Comparison of ENCODE assay signal across 12 cellular contexts in the genomic region with DNA sequence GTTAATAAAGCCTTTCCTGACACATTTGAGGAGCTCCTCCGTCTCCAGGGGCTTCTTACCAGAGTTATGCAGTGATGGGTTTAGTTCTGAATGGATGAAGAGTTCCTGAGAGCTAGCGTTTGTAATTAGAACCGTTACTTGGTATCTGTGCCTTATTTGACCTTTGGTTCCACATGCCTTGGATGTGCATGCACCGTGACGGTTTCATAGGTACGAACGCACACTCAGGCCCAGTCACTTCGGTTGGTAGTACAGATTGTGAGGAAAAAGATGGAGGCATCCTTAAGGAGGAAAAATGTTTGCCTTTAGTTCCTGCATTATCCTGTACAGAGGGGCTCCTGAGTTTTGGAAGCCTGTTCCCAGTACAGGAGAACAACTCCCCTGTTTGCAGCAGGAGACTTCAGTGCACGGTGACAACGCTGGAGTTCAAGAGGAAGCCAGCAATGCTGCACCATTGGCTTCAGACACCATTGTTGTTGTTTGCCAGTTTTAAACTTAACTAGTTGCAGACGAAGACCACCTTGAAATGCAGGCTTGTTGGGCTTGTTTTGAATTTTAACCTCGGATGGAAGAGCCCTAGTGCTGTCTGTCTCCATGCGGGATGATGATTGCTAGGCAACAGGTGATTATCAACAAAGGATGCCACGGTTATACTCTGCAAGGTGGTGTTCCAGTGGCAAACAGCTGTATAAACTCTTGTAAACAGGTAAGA. TPM values are rescaled to one million over a fixed set of nuclear protein-coding genes. Genes with fewer than 3 reads are reported as not detected.
DNase-seq lines count a peak whose midpoint lies in the region; ATAC-seq, FAIRE-seq and TF ChIP-seq lines count a peak whose summit lies in the region.
"Had no signal": no experiment of that assay in that cellular context is flagged by ENCODE, and none has a peak within 500 bp of the region (broad histone marks: within the 10 kb centered on the region; RNA-seq: fewer than 3 reads in every experiment).

No MANE protein-coding gene starts in this region.

- intact Hi-C loops in OCI-LY7 (cut with micrococcal nuclease; ENCODE audit: unreplicated experiment), result no loop called here

- TF ChIP-seq CTCF in A549 (IDR thresholded peaks at IDR 0.05), result no peak
- TF ChIP-seq CTCF in OCI-LY7 (conservative IDR thresholded peaks at IDR 0.05; ENCODE audit: low read length), result no peak

- no peak for TF ChIP-seq RAD21 in A549 (conservative IDR thresholded peaks at IDR 0.05 in 1 of 2, IDR thresholded peaks at IDR 0.05 in 1 of 2)

- 79% methylated on average over 12 of the region's 14 CpGs for whole genome bisulfite sequencing in A549 (ENCODE audit: missing lambda C conversion rate)

- H4K20me1 ChIP-seq in OCI-LY7 (ENCODE audit: insufficient read depth, low read length), result peaks cover 74% of the 10 kb centered on the region

- FAIRE-seq in A549 (lab: Jason Lieb, UNC), result no peak

- H3K79me2 ChIP-seq in OCI-LY7 (ENCODE audit: insufficient read depth, low read depth, low read length), result peaks cover 100% of the 10 kb centered on the region

- no peaks in the 10 kb centered on the region for H3K9me2 ChIP-seq in OCI-LY7 (ENCODE audit: insufficient read depth, low read length)

- no peak overlapping the region for H3K9ac ChIP-seq in iPS-15b (ENCODE audit: low read depth, low read length)
- H3K9ac ChIP-seq: KMS-11 had no signal

- POLR2A ChIA-PET in A549 (lab: Yijun Ruan, JAX), result interaction anchor here (1.3 kb wide), 1 partner anchor 8 kb away, joined by 6 read pairs; the partner anchor contains the start of gene RBM15
- POLR2A ChIA-PET in OCI-LY7 (lab: Charles Lee), result interaction anchor here (1.1 to 3.4 kb wide), 8 partner anchors 8 to 31 kb away, joined by 3 to 21 read pairs (median 4); partner anchors contain the start of gene RBM15

- H3K36me3 ChIP-seq in OCI-LY7 (ENCODE audit: insufficient read depth, low read length), result peaks cover 98% of the 10 kb centered on the region
- H3K36me3 ChIP-seq in iPS-15b (ENCODE audit: control insufficient read depth, insufficient read depth, low read length), result peaks cover 3% of the 10 kb centered on the region

- no peak for TF ChIP-seq EP300 in A549 (IDR thresholded peaks at IDR 0.05)

- CTCF ChIA-PET in A549 (lab: Yijun Ruan, JAX) (interaction anchor here (1.3 to 1.4 kb wide), 2 partner anchors 8 to 65 kb away, joined by 3 to 6 read pairs; partner anchors contain the start of gene RBM15), OCI-LY7 (lab: Charles Lee; ENCODE audit: unreplicated experiment) (interaction anchor here (0.6 to 0.7 kb wide), 2 partner anchors 9 to 38 kb away, joined by 3 read pairs; no protein-coding TSS in a partner anchor)

- H3K4me3 ChIP-seq in A549 (no peak overlapping the region), OCI-LY7 (ENCODE audit: low read depth, low read length, poor library complexity, severe bottlenecking) (peak overlapping the region; percentile 93), iPS-15b (ENCODE audit: low read depth, low read length) (peak overlapping the region; percentile 27)
- H3K4me3 ChIP-seq: testis had no signal

- no peak for TF ChIP-seq POLR2A in A549 (IDR thresholded peaks at IDR 0.05; ENCODE audit: low read length)

- H3K4me2 ChIP-seq in A549, result peak overlapping the region; percentile 17
- peak overlapping the region; percentile 98 for H3K4me2 ChIP-seq in OCI-LY7 (ENCODE audit: low read length)
- H3K4me2 ChIP-seq: KMS-11 had no signal

- H2AFZ ChIP-seq in OCI-LY7 (ENCODE audit: low read length), result no peak overlapping the region

- DNase-seq in A549 (ENCODE audit: low read depth in 1 of 2, low spot score in 1 of 2), result no peak
- peak; percentile 38 for DNase-seq in COLO668 (lab: John Stamatoyannopoulos, UW; ENCODE audit: unreplicated experiment)
- DNase-seq in OCI-LY7 (ENCODE audit: low spot score), result no peak
- no peak for DNase-seq in caudate nucleus (lab: John Stamatoyannopoulos, UW)
- DNase-seq: activated CD4-positive, alpha-beta T cell treated with anti-CD3 and anti-CD28 coated beads for 4 hours; stimulated activated CD4-positive, alpha-beta T cell treated with anti-CD3 and anti-CD28 coated beads, Interleukin-4, amount 100 ng/mL, for 24 hours; testis had no signal

- H3K4me1 ChIP-seq in A549, result peaks cover 77% of the 10 kb centered on the region
- peaks cover 98% of the 10 kb centered on the region for H3K4me1 ChIP-seq in OCI-LY7 (ENCODE audit: insufficient read depth, low read length, poor library complexity, severe bottlenecking)
- peaks cover 23% of the 10 kb centered on the region for H3K4me1 ChIP-seq in iPS-15b (ENCODE audit: control insufficient read depth, insufficient read depth, low read length)

- ATAC-seq in A549 (no peak), GM19328 (IDR thresholded peaks at IDR 0.05; ENCODE audit: unreplicated experiment) (no peak), GM21825 (IDR thresholded peaks at IDR 0.05; ENCODE audit: unreplicated experiment) (no peak), HG02981 (IDR thresholded peaks at IDR 0.05; ENCODE audit: unreplicated experiment) (no peak)

- H3K27ac ChIP-seq in A549, result no peak overlapping the region
- H3K27ac ChIP-seq in OCI-LY7 (ENCODE audit: low read depth, low read length, poor library complexity, severe bottlenecking), result peak overlapping the region; percentile 11
- no peak overlapping the region for H3K27ac ChIP-seq in caudate nucleus (ENCODE audit: low read depth, low read length)
- H3K27ac ChIP-seq: KMS-11 had no signal

- BruUV-seq in OCI-LY7 (replicated peaks; lab: Mats Ljungman, UMichigan), result no TSS peak

- H3K27me3 ChIP-seq in iPS-15b (ENCODE audit: control insufficient read depth, insufficient read depth, low read length), result no peaks in the 10 kb centered on the region
- H3K27me3 ChIP-seq: testis had no signal

- no peaks in the 10 kb centered on the region for H3K9me3 ChIP-seq in A549
- H3K9me3 ChIP-seq in OCI-LY7 (ENCODE audit: low read length), result no peaks in the 10 kb centered on the region
- H3K9me3 ChIP-seq in iPS-15b (ENCODE audit: control insufficient read depth, insufficient read depth, low read length), result no peaks in the 10 kb centered on the region
- H3K9me3 ChIP-seq: testis had no signal

TF ChIP-seq in A549, 52 proteins besides CTCF, POLR2A, EP300 and RAD21:
- TF ChIP-seq RARB (CRISPR knock-in tag; IDR thresholded peaks at IDR 0.05), result no peak
- TF ChIP-seq ATOH8 (CRISPR knock-in tag; IDR thresholded peaks at IDR 0.05; ENCODE audit: low read depth), result no peak
- no peak for TF ChIP-seq ELK1 (IDR thresholded peaks at IDR 0.05; ENCODE audit: low read depth, low read length)
- no peak for TF ChIP-seq HOXB13 (CRISPR knock-in tag; IDR thresholded peaks at IDR 0.05; ENCODE audit: low read depth)
- TF ChIP-seq ESRRA (IDR thresholded peaks at IDR 0.05; ENCODE audit: borderline replicate concordance, low read length), result no peak
- no peak for TF ChIP-seq TP53 (CRISPR knock-in tag; IDR thresholded peaks at IDR 0.05)
- TF ChIP-seq CHD4 (IDR thresholded peaks at IDR 0.05; ENCODE audit: borderline replicate concordance), result no peak
- TF ChIP-seq, protein P1, sequence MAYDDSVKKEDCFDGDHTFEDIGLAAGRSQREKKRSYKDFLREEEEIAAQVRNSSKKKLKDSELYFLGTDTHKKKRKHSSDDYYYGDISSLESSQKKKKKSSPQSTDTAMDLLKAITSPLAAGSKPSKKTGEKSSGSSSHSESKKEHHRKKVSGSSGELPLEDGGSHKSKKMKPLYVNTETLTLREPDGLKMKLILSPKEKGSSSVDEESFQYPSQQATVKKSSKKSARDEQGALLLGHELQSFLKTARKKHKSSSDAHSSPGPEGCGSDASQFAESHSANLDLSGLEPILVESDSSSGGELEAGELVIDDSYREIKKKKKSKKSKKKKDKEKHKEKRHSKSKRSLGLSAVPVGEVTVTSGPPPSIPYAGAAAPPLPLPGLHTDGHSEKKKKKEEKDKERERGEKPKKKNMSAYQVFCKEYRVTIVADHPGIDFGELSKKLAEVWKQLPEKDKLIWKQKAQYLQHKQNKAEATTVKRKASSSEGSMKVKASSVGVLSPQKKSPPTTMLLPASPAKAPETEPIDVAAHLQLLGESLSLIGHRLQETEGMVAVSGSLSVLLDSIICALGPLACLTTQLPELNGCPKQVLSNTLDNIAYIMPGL (CRISPR knock-in tag; IDR thresholded peaks at IDR 0.05; ENCODE audit: borderline replicate concordance), result no peak
- no peak for TF ChIP-seq ZNF302 (CRISPR knock-in tag; IDR thresholded peaks at IDR 0.05)
- TF ChIP-seq RNF2 (IDR thresholded peaks at IDR 0.05; ENCODE audit: borderline replicate concordance, low read depth), result no peak
TF ChIP-seq in A549: peak in this region for 0.

RNA-seq across cellular contexts. Expression of gene RBM15, which starts 8.2 kb away (rescaled TPM):
- polyA plus RNA-seq in A549 (2011; rRNA removed) (14.0 and 15.0 TPM in 2 replicates), A549 (2017; fragmentation: RNase III; extraction: RNeasy Plus Mini Kit Qiagen cat#74134 plus additional on column Dnase treatment) (8.0 to 8.7 TPM (median 8.2 TPM) in 3 replicates)
- polyA plus RNA-seq in A549 (2012; cell fraction: cytosol; rRNA removed), result 6.8 and 8.0 TPM in 2 replicates
- polyA plus RNA-seq in A549 (2012; cell fraction: nucleus; rRNA removed), result 8.3 and 9.2 TPM in 2 replicates
- polyA minus RNA-seq in A549 (2011; rRNA and poly(A)+ RNA removed), result 67.6 and 83.1 TPM in 2 replicates
- total RNA-seq in OCI-LY7 (2014; rRNA removed; shearing (Covaris generic)), result 221 and 231 TPM in 2 replicates
- total RNA-seq in OCI-LY7 (2022), result 119 and 137 TPM in 2 replicates

RNA-seq across cellular contexts. Expression of gene SLC16A4, which starts 43.5 kb away (rescaled TPM):
- polyA plus RNA-seq in A549 (2011; rRNA removed) (176 and 188 TPM in 2 replicates), A549 (2017; fragmentation: RNase III; extraction: RNeasy Plus Mini Kit Qiagen cat#74134 plus additional on column Dnase treatment) (47.2 to 71.8 TPM (median 61.0 TPM) in 3 replicates)
- 15.3 and 21.3 TPM in 2 replicates for polyA plus RNA-seq in A549 (2012; cell fraction: cytosol; rRNA removed)
- polyA plus RNA-seq in A549 (2012; cell fraction: nucleus; rRNA removed), result 7.4 and 12.9 TPM in 2 replicates
- 96.7 and 113 TPM in 2 replicates for polyA minus RNA-seq in A549 (2011; rRNA and poly(A)+ RNA removed)
- 0.22 TPM in 1 of 2 replicates, not detected in the other for total RNA-seq in OCI-LY7 (2014; rRNA removed; shearing (Covaris generic))
- 0.15 and 0.38 TPM in 2 replicates for total RNA-seq in OCI-LY7 (2022)
